In genomic region chr15:48507416-48508065, GRCh38 we compare ENCODE assay signal across 8 cellular contexts.
A peak's percentile ranks its signal among the peaks of the same experiment; 100 is the strongest.
DNase-seq lines count a peak whose midpoint lies in the region; ATAC-seq, FAIRE-seq and TF ChIP-seq lines count a peak whose summit lies in the region.

No MANE protein-coding gene starts in this region.

- no peak overlapping the region for H3K27ac ChIP-seq in IMR-90 (ENCODE audit: insufficient read depth, low read length)

- no peak overlapping the region for H4K8ac ChIP-seq in IMR-90 (ENCODE audit: low read depth in 2 of 2, low read length in 2 of 2)

- dilution Hi-C loops in IMR-90 (cut with HindIII; ENCODE audit: low sequenced_read_pairs, unreplicated experiment): no loop called here

- H3K18ac ChIP-seq in IMR-90 (ENCODE audit: low read depth, low read length): no peak overlapping the region

- no peaks in the 10 kb centered on the region for H3K27me3 ChIP-seq in IMR-90 (ENCODE audit: control insufficient read depth, insufficient read depth, low read length)

- H3K23ac ChIP-seq in IMR-90 (ENCODE audit: low read depth, low read length): no peak overlapping the region

- H3K9ac ChIP-seq in IMR-90 (ENCODE audit: low read depth, low read length): no peak overlapping the region

- CTCF ChIA-PET in IMR-90 (lab: Yijun Ruan, JAX): interaction anchor here (0.7 to 1.0 kb wide), 4 partner anchors 11 to 84 kb away, joined by 3 to 4 read pairs (median 3); no protein-coding TSS in a partner anchor

- no peak overlapping the region for H4K5ac ChIP-seq in IMR-90 (ENCODE audit: low read depth, low read length)

- no peak overlapping the region for H3K4ac ChIP-seq in IMR-90 (ENCODE audit: low read depth, low read length)

- no peaks in the 10 kb centered on the region for H3K4me1 ChIP-seq in IMR-90 (ENCODE audit: control insufficient read depth, insufficient read depth, low read length)

- H4K20me1 ChIP-seq in IMR-90 (ENCODE audit: insufficient read depth, low read length): no peaks in the 10 kb centered on the region

- TF ChIP-seq POLR2A in IMR-90 (IDR thresholded peaks at IDR 0.05; ENCODE audit: low read depth, low read length): no peak

- H4K91ac ChIP-seq in IMR-90 (ENCODE audit: insufficient read depth, low read depth, low read length): no peak overlapping the region

- no peak overlapping the region for H3K14ac ChIP-seq in IMR-90 (replicated peaks; ENCODE audit: low read depth, low read length)

- no peak overlapping the region for H2AK9ac ChIP-seq in IMR-90 (replicated peaks; ENCODE audit: low read depth, low read length, poor library complexity)

- POLR2A ChIA-PET in IMR-90 (lab: Charles Lee; ENCODE audit: unreplicated experiment): no interaction called here

- H2AFZ ChIP-seq in IMR-90 (replicated peaks; ENCODE audit: low read length, poor library complexity): no peak overlapping the region

- H3K9me3 ChIP-seq in IMR-90 (ENCODE audit: control insufficient read depth, insufficient read depth, low read length): no peaks in the 10 kb centered on the region

- H2BK15ac ChIP-seq in IMR-90 (ENCODE audit: low read depth, low read length): no peak overlapping the region

- peak; percentile 54 for TF ChIP-seq RAD21 in IMR-90 (IDR thresholded peaks at IDR 0.05; ENCODE audit: low read length)

- peaks cover 7% of the 10 kb centered on the region for H3K9me1 ChIP-seq in IMR-90 (ENCODE audit: insufficient read depth, low read length)

- H3K79me1 ChIP-seq in IMR-90 (ENCODE audit: low read depth in 1 of 2, low read length in 2 of 2): peaks cover 6 to 30% of the 10 kb centered on the region in 2 experiments; a peak in 3 of 4 replicates

- no TSS peak for BruUV-seq in IMR-90 (replicated peaks; lab: Mats Ljungman, UMichigan)

- no peak overlapping the region for H2BK20ac ChIP-seq in IMR-90 (ENCODE audit: low read depth, low read length)

- WGBS in IMR-90 (ENCODE audit: extremely low coverage in 2 of 2, insufficient read length in 1 of 2), 2 experiments: no CpG with 5 or more reads among the region's 2 CpGs

- H2AK5ac ChIP-seq in IMR-90 (ENCODE audit: low read depth, low read length): no peak overlapping the region

- no peak overlapping the region for H2BK5ac ChIP-seq in IMR-90 (ENCODE audit: low read depth, low read length, poor library complexity, severe bottlenecking)

- H3K4me3 ChIP-seq in IMR-90 (ENCODE audit: insufficient read depth, low read depth, low read length): no peak overlapping the region

- in situ Hi-C loops in IMR-90 (cut with MboI; ENCODE audit: low sequenced_read_pairs): no loop called here

- no peak overlapping the region for H3K4me2 ChIP-seq in IMR-90 (ENCODE audit: low read depth, low read length)

- intact Hi-C loops in IMR-90 (cut with micrococcal nuclease): loop anchor here (10.0 kb wide), 1 partner anchor 153 kb away; no protein-coding TSS in a partner anchor

- ATAC-seq in GM21447 (IDR thresholded peaks at IDR 0.05; ENCODE audit: unreplicated experiment) (peak; percentile 74), IMR-90 (ENCODE audit: low read depth) (peak; percentile 80)

- peak; percentile 26 for FAIRE-seq in TTC549 (lab: Jason Lieb, UNC)

- peaks cover 39% of the 10 kb centered on the region for H3K36me3 ChIP-seq in IMR-90 (ENCODE audit: control insufficient read depth, insufficient read depth, low read length)

- no peak overlapping the region for H2BK120ac ChIP-seq in IMR-90 (ENCODE audit: low read depth, low read length)

- DNase-seq in SHP77 (lab: John Stamatoyannopoulos, UW) (peak; percentile 23 to 29), SHP77 treated with DMSO at 0.1 percent for 48 hours (lab: John Stamatoyannopoulos, UW) (no peak), IMR-90 (peak; percentile 60), glomerular endothelial cell (ENCODE audit: extremely low read depth, low read depth, low spot score) (peak; percentile 41), putamen (ENCODE audit: low spot score) (peak; percentile 44), GOT3 (lab: John Stamatoyannopoulos, UW) (no peak)

- peak; percentile 55 for TF ChIP-seq CTCF in IMR-90 (conservative IDR thresholded peaks at IDR 0.05; ENCODE audit: low read depth, low read length)

- no peak overlapping the region for H3K56ac ChIP-seq in IMR-90 (ENCODE audit: extremely low read depth, insufficient read depth, low read length)

TF ChIP-seq in IMR-90, 13 proteins besides CTCF, POLR2A, EP300 and RAD21:
- TF ChIP-seq ELK1 (IDR thresholded peaks at IDR 0.05; ENCODE audit: borderline replicate concordance, low read depth, low read length) (no peak), SMC3 (IDR thresholded peaks at IDR 0.05; ENCODE audit: low read depth, low read length) (peak; percentile 43; the same call in 1 of the 2 replicates), BHLHE40 (IDR thresholded peaks at IDR 0.05; ENCODE audit: low read depth, low read length) (no peak), CEBPB (IDR thresholded peaks at IDR 0.05; ENCODE audit: low read depth, low read length) (no peak)

Comparison
In these comparisons a context has a peak if more than half of its experiments do, and no peak if none do; other contexts are left out.
1. DNase-seq: peak in SHP77 (2 of 2), IMR-90 (single experiment), glomerular endothelial cell (single experiment) and putamen (single experiment); none in SHP77 treated with DMSO at 0.1 percent for 48 hours (single experiment) and GOT3 (single experiment).